8 cellular contexts compared by ENCODE assay signal in the genomic region with DNA sequence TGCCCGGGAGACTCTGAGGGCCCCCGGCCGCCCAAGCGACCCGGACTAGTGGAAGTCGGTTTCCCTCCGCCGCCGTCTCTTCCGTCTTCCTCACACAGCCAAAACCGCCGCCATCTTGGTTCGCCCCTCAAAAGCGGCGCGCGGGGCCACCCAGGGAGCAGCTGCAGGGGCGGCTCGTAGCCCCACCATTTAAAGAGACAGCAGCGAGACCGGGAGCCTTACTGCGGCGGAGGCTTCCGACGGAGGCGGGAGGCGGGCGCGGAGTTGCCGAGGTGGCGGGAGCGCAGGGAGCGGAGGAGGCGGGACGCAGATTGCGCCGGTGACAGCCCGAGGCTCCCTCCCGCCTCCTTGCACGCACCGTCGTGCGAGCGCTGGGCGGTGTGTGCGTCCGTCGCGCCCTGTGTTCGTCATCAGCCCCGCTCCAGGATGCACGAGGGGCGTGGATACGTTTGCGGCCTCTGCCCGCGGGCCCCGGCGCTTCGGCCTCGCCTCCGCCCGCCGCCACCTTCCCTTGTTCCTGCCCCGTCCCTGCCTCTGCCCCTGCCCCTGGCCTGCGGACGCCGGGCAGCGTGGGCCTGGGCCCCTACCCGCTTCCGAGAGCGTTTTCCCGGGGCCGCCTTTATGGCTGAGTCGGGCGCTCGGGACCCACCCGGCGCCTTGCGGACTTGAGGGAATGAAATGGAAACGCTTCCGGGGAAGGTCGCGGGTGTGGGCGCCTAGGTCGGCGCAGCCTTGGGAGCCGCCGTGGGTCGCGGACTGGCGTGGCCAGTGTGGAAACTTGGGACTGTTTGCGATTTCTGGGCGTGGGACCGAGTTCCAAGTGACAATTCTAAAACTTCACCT.
DNase-seq lines count a peak whose midpoint lies in the region; ATAC-seq and TF ChIP-seq lines count a peak whose summit lies in the region.

A gene (minus strand): TSS at position 140 of the 843 bp plus-strand sequence. CDS start 663 bp downstream, outside the sequence.

- peaks cover 24% of the 10 kb centered on the region for H3K36me3 Mint-ChIP-seq in central memory CD8-positive, alpha-beta T cell (ENCODE audit: insufficient read depth)

- ATAC-seq in GM19025 (IDR thresholded peaks at IDR 0.05; ENCODE audit: low read depth, unreplicated experiment), result peak; percentile 77
- ATAC-seq in HG03342 (IDR thresholded peaks at IDR 0.05; ENCODE audit: unreplicated experiment), result peak; percentile 79
- ATAC-seq in central memory CD8-positive, alpha-beta T cell (replicated peaks; ENCODE audit: extremely low read depth, poor library complexity, severe bottlenecking), result peak; percentile 86

- peak within 1 kb of the TSS; percentile 99 for H3K4me3 Mint-ChIP-seq in central memory CD8-positive, alpha-beta T cell

- H3K27ac Mint-ChIP-seq in central memory CD8-positive, alpha-beta T cell (ENCODE audit: low read depth), result peak within 1 kb of the TSS; percentile 100

- peak within 1 kb of the TSS; percentile 97 for H3K4me3 ChIP-seq in AG09309 (ENCODE audit: control insufficient read depth, low read depth, low read length)

- H3K27me3 Mint-ChIP-seq in central memory CD8-positive, alpha-beta T cell, result no peaks in the 10 kb centered on the region

- no peaks in the 10 kb centered on the region for H3K9me3 Mint-ChIP-seq in central memory CD8-positive, alpha-beta T cell

- no peak for TF ChIP-seq CTCF in AG09309 (IDR thresholded peaks at IDR 0.05; ENCODE audit: control insufficient read depth, insufficient read depth, low read depth, low read length, missing control alignments)

- peak; percentile 91 for DNase-seq in AG09309 (ENCODE audit: low read depth)
- peak; percentile 96 to 98 for DNase-seq in NCI-H446 (lab: John Stamatoyannopoulos, UW)
- peak; percentile 87 for DNase-seq in activated CD4-positive, CD25-positive, alpha-beta regulatory T cell treated with anti-CD3 and anti-CD28 coated beads, Interleukin-2, amount 50 U/mL, for 16 hours (ENCODE audit: low read depth, low spot score)
- peak; percentile 87 to 92 for DNase-seq in central memory CD8-positive, alpha-beta T cell (ENCODE audit: low spot score in 2 of 2)
- peak; percentile 96 for DNase-seq in islet precursor cell
- DNase-seq in stimulated activated CD4-positive, alpha-beta T cell treated with anti-CD3 and anti-CD28 coated beads, Interleukin-12 subunit alpha, Interleukin-12 subunit beta, amount 100 ng/mL, for 48 hours (ENCODE audit: low read depth in 2 of 3, low spot score in 1 of 3), result peak; percentile 85 to 92 (median 92)

- peaks cover 29% of the 10 kb centered on the region for H3K4me1 Mint-ChIP-seq in central memory CD8-positive, alpha-beta T cell

Comparison
In these comparisons a context has a peak if more than half of its experiments do, and no peak if none do; other contexts are left out.
1. Peak in every context shown above with its lines: DNase-seq, ATAC-seq and H3K4me3 ChIP-seq.